In the genomic region with DNA sequence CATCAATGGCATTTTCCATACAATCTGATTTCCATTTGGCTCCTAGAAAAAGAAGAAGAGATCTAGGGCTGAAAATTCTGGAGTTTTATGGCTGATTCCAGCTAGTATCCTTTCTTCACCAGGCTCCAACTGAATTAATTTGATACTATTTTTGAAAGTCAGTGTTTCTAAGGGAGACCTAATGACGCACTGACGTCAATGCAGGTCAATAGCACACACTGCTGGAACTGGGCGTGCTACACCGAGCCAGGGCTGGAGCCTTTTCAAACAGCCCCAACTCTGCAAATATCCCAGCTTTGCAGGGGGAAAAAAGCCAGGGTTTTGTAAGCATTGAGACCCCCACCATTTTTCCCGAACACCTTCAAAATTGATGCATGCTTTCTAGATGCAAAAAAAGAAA, we compare ENCODE assay signal across 12 cellular contexts.
DNase-seq lines count a peak whose midpoint lies in the region; ATAC-seq and TF ChIP-seq lines count a peak whose summit lies in the region.
"Had no signal": no experiment of that assay in that cellular context is flagged by ENCODE, and none has a peak within 500 bp of the region (broad histone marks: within the 10 kb centered on the region; RNA-seq: fewer than 3 reads in every experiment).

No MANE protein-coding gene starts in this region.

- H3K9ac ChIP-seq in iPS-18a (ENCODE audit: low read length), result no peak overlapping the region

- H3K27me3 ChIP-seq in brain microvascular endothelial cell (replicated peaks), result peaks cover 58% of the 10 kb centered on the region
- H3K27me3 ChIP-seq in iPS-18a (ENCODE audit: control insufficient read depth, insufficient read depth, low read length), result peaks cover 46% of the 10 kb centered on the region
- peaks cover 10% of the 10 kb centered on the region for H3K27me3 ChIP-seq in thoracic aorta (replicated peaks; ENCODE audit: insufficient read depth)

- no peak overlapping the region for H3K27ac Mint-ChIP-seq in activated T-helper 17 cell treated with anti-CD3 and anti-CD28 coated beads, Interleukin-2, amount 50 U/mL, for 72 hours
- H3K27ac Mint-ChIP-seq: activated naive CD8-positive, alpha-beta T cell treated with anti-CD3 and anti-CD28 coated beads for 36 hours had no signal

- H3K27me3 Mint-ChIP-seq in activated T-helper 17 cell treated with anti-CD3 and anti-CD28 coated beads, Interleukin-2, amount 50 U/mL, for 72 hours, result peaks cover 57% of the 10 kb centered on the region

- H3K9me3 ChIP-seq in iPS-18a (ENCODE audit: control insufficient read depth, low read depth, low read length) (no peaks in the 10 kb centered on the region), thoracic aorta (no peaks in the 10 kb centered on the region)
- H3K9me3 ChIP-seq: tibial artery had no signal

- H3K4me3 ChIP-seq in brain microvascular endothelial cell (ENCODE audit: low read depth, low read length) (no peak overlapping the region), iPS-18a (ENCODE audit: low read length) (peak overlapping the region; percentile 40), thoracic aorta (peak overlapping the region; percentile 14)

- ATAC-seq in thoracic aorta (ENCODE audit: insufficient number of reproducible peaks, low FRiP score, low read depth), result no peak
- no peak for ATAC-seq in activated T-helper 17 cell treated with anti-CD3 and anti-CD28 coated beads, Interleukin-2, amount 50 U/mL, for 72 hours (replicated peaks)
- no peak for ATAC-seq in GM21390 (IDR thresholded peaks at IDR 0.05; ENCODE audit: unreplicated experiment)

- H3K36me3 ChIP-seq in brain microvascular endothelial cell (replicated peaks), result no peaks in the 10 kb centered on the region
- no peaks in the 10 kb centered on the region for H3K36me3 ChIP-seq in iPS-18a (ENCODE audit: control insufficient read depth, low read depth, low read length)
- H3K36me3 ChIP-seq in thoracic aorta, result no peaks in the 10 kb centered on the region
- H3K36me3 ChIP-seq: tibial artery had no signal

- no peaks in the 10 kb centered on the region for H3K9me3 Mint-ChIP-seq in activated T-helper 17 cell treated with anti-CD3 and anti-CD28 coated beads, Interleukin-2, amount 50 U/mL, for 72 hours
- H3K9me3 Mint-ChIP-seq: activated naive CD8-positive, alpha-beta T cell treated with anti-CD3 and anti-CD28 coated beads for 36 hours had no signal

- in situ Hi-C loops in brain microvascular endothelial cell (cut with HindIII; ENCODE audit: low pct_ligation_motif_present, low sequenced_read_pairs), result no loop called here

- DNase-seq in NCI-H1092 treated with DMSO at 0.1 percent for 48 hours (lab: John Stamatoyannopoulos, UW) (peak; percentile 21), NCI-H1092 (lab: John Stamatoyannopoulos, UW) (no peak), brain microvascular endothelial cell (peak; percentile 46), thoracic aorta (ENCODE audit: low spot score) (no peak), dermis blood vessel endothelial cell (no peak)
- DNase-seq: activated CD4-positive, alpha-beta T cell treated with anti-CD3 and anti-CD28 coated beads for 4 hours; activated naive CD8-positive, alpha-beta T cell treated with anti-CD3 and anti-CD28 coated beads for 36 hours; stimulated activated CD4-positive, alpha-beta T cell treated with anti-CD3 and anti-CD28 coated beads, Interleukin-2, amount 100 ng/mL, for 48 hours had no signal

- H3K4me1 ChIP-seq in iPS-18a (ENCODE audit: control insufficient read depth, low read depth, low read length) (peaks cover 38% of the 10 kb centered on the region), thoracic aorta (ENCODE audit: control insufficient read depth in 1 of 2, low read depth in 2 of 2) (peaks cover 7 to 18% of the 10 kb centered on the region in 2 donors)

- no peak for TF ChIP-seq CTCF in brain microvascular endothelial cell (IDR thresholded peaks at IDR 0.05; ENCODE audit: low read depth, low read length, missing control alignments)
- no peak for TF ChIP-seq CTCF in thoracic aorta (IDR thresholded peaks at IDR 0.05)

- no peaks in the 10 kb centered on the region for H3K36me3 Mint-ChIP-seq in activated T-helper 17 cell treated with anti-CD3 and anti-CD28 coated beads, Interleukin-2, amount 50 U/mL, for 72 hours (ENCODE audit: low read depth)
- H3K36me3 Mint-ChIP-seq: activated naive CD8-positive, alpha-beta T cell treated with anti-CD3 and anti-CD28 coated beads for 36 hours had no signal

- H3K4me3 Mint-ChIP-seq in activated T-helper 17 cell treated with anti-CD3 and anti-CD28 coated beads, Interleukin-2, amount 50 U/mL, for 72 hours, result no peak overlapping the region
- H3K4me3 Mint-ChIP-seq: activated naive CD8-positive, alpha-beta T cell treated with anti-CD3 and anti-CD28 coated beads for 36 hours had no signal

- H3K27ac ChIP-seq in brain microvascular endothelial cell (no peak overlapping the region), iPS-18a (ENCODE audit: low read length) (no peak overlapping the region), thoracic aorta (no peak overlapping the region)
- H3K27ac ChIP-seq: tibial artery had no signal

- H3K4me1 Mint-ChIP-seq in activated T-helper 17 cell treated with anti-CD3 and anti-CD28 coated beads, Interleukin-2, amount 50 U/mL, for 72 hours, result peaks cover 6% of the 10 kb centered on the region

Comparison
In these comparisons a context has a peak if more than half of its experiments do, and no peak if none do; other contexts are left out.
1. DNase-seq: peak in NCI-H1092 treated with DMSO at 0.1 percent for 48 hours (single experiment) and brain microvascular endothelial cell (single experiment); none in NCI-H1092 (single experiment), thoracic aorta (single experiment) and dermis blood vessel endothelial cell (single experiment).